Comparison of ENCODE assay signal across 1 cellular context in the genomic region with DNA sequence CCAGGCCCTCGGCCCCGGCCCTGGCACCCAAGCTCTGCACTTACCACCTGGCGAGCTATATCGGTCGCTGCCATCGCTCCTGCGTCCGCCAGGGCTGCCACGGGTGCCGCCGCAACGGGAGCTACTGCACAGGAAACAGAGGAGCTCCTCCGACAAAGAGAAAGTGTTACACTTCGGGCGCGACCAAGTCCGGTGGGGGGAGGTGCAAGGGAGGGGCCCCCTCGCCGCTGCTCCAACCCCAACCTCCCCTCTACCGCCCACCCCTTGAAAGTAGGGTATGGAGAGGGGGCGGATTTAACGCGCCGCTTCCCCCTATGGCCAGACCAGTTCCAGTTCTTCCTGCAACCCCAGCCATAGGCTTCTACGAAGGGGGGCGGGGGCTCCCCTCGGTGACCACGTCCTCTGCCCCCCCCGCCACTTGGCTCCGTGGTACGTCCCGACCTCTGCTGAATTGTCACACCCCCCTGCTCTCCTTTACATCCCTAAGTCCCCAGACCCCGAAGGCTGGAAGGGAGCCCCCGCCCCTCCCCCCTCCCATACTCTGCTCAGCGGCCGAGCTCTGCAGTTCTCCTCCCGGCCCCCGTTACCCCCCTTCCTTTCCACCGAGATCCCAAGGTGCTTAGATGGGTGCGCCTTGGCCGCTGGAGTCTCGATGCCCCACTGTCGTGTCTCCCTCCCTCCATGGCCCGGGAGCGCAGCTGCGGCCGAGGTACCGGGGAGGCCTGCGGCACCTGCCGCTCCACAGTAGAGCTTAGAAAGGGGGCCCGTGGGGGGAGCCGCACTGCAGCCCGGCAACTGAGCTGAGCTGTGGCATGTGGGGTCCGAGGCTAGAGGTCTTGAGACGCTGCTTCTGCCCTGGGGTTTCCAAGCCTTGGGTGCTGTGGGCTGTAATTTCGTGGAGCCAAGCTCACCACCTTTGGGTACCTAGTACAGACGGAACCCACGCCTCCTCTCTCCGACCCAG.
TF ChIP-seq lines count a peak whose summit lies in the region.

A gene (minus strand): TSS at position 137 of the 964 bp plus-strand sequence. CDS start 63 bp downstream, at position 74.

TF ChIP-seq in H1, 55 proteins besides CTCF, POLR2A, EP300 and RAD21:
- TF ChIP-seq KDM4A (IDR thresholded peaks at IDR 0.05; ENCODE audit: low read depth, low read length, severe bottlenecking): peak; percentile 18
- TF ChIP-seq RXRA (IDR thresholded peaks at IDR 0.05; ENCODE audit: insufficient read depth, low read depth, low read length): no peak
- TF ChIP-seq SIN3A (conservative IDR thresholded peaks at IDR 0.05 in 1 of 2, IDR thresholded peaks at IDR 0.05 in 1 of 2; ENCODE audit: low read depth in 1 of 2, low read length in 2 of 2): 0 out of 4 replicates have a peak, but pooled peaks of 1 of the 2 experiments have one; percentile 29
- TF ChIP-seq JUND (IDR thresholded peaks at IDR 0.05; ENCODE audit: low read length): peak; percentile 70; the same call in 1 of the 2 replicates
- peak; percentile 50; the same call in 1 of the 2 replicates for TF ChIP-seq TAF1 (IDR thresholded peaks at IDR 0.05; ENCODE audit: low read depth, low read length)
- no peak for TF ChIP-seq CTBP2 (IDR thresholded peaks at IDR 0.05; ENCODE audit: borderline replicate concordance, insufficient read depth, insufficient read length, low read length)
- TF ChIP-seq SP4 (IDR thresholded peaks at IDR 0.05; ENCODE audit: low read length): no peak
- peak; percentile 60 for TF ChIP-seq SP1 (IDR thresholded peaks at IDR 0.05; ENCODE audit: low read depth, low read length)
- TF ChIP-seq CREB1 (IDR thresholded peaks at IDR 0.05): peak; percentile 52; the same call in 1 of the 2 replicates
